2 cellular contexts compared by ENCODE assay signal in the genomic region with DNA sequence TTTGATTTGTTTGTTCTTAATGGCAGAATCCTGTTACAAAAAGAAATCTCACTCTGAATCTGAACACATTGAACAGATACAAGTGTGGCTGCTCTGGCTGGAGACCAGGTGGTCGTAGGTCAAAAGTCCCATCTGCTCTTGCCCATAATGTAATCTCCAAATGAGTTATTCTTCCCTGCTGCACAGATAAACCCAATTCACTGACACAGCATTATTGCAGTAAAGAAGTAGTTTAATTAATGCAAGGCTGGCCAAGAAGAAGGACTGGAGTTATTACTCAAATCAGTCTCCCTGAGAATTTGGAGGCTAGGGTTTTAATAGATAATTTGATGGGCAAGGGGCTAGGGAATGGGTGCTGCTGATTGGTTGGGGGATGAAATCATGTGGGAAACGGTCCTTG.
A peak's percentile ranks its signal among the peaks of the same experiment; 100 is the strongest.
TF ChIP-seq lines count a peak whose summit lies in the region.

No MANE protein-coding gene starts in this region.

TF ChIP-seq in HepG2, 621 proteins besides CTCF, POLR2A, EP300 and RAD21 (continues in another document):
- TF ChIP-seq CBX1 (IDR thresholded peaks at IDR 0.05; ENCODE audit: low read depth): no peak
- TF ChIP-seq ZNF766 (CRISPR knock-in tag; IDR thresholded peaks at IDR 0.05; ENCODE audit: borderline replicate concordance): no peak
- no peak for TF ChIP-seq ERF (CRISPR knock-in tag; IDR thresholded peaks at IDR 0.05)
- no peak for TF ChIP-seq GLI4 (CRISPR knock-in tag; IDR thresholded peaks at IDR 0.05; ENCODE audit: borderline replicate concordance)
- no peak for TF ChIP-seq ZNF160 (CRISPR knock-in tag; IDR thresholded peaks at IDR 0.05)
- TF ChIP-seq, protein P1, sequence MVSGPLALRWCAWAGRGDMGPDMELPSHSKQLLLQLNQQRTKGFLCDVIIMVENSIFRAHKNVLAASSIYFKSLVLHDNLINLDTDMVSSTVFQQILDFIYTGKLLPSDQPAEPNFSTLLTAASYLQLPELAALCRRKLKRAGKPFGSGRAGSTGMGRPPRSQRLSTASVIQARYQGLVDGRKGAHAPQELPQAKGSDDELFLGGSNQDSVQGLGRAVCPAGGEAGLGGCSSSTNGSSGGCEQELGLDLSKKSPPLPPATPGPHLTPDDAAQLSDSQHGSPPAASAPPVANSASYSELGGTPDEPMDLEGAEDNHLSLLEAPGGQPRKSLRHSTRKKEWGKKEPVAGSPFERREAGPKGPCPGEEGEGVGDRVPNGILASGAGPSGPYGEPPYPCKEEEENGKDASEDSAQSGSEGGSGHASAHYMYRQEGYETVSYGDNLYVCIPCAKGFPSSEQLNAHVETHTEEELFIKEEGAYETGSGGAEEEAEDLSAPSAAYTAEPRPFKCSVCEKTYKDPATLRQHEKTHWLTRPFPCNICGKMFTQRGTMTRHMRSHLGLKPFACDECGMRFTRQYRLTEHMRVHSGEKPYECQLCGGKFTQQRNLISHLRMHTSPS (CRISPR knock-in tag; IDR thresholded peaks at IDR 0.05; ENCODE audit: low read depth): no peak
- TF ChIP-seq ZNF263 (CRISPR knock-in tag; IDR thresholded peaks at IDR 0.05): no peak
- TF ChIP-seq MAFF (IDR thresholded peaks at IDR 0.05; ENCODE audit: low read depth, low read length): peak; percentile 50
- TF ChIP-seq FLYWCH1 (CRISPR knock-in tag; IDR thresholded peaks at IDR 0.05): no peak
- no peak for TF ChIP-seq ZNF382 (CRISPR knock-in tag; IDR thresholded peaks at IDR 0.05; ENCODE audit: borderline replicate concordance)
- peak; percentile 64 to 68 for TF ChIP-seq MAFK (conservative IDR thresholded peaks at IDR 0.05 in 1 of 2, IDR thresholded peaks at IDR 0.05 in 1 of 2; ENCODE audit: low read length in 2 of 2)
- no peak for TF ChIP-seq ZNF547 (CRISPR knock-in tag; IDR thresholded peaks at IDR 0.05)
- TF ChIP-seq, protein P2, sequence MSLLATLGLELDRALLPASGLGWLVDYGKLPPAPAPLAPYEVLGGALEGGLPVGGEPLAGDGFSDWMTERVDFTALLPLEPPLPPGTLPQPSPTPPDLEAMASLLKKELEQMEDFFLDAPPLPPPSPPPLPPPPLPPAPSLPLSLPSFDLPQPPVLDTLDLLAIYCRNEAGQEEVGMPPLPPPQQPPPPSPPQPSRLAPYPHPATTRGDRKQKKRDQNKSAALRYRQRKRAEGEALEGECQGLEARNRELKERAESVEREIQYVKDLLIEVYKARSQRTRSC (CRISPR knock-in tag; IDR thresholded peaks at IDR 0.05; ENCODE audit: low read depth): no peak
- TF ChIP-seq, protein P3, sequence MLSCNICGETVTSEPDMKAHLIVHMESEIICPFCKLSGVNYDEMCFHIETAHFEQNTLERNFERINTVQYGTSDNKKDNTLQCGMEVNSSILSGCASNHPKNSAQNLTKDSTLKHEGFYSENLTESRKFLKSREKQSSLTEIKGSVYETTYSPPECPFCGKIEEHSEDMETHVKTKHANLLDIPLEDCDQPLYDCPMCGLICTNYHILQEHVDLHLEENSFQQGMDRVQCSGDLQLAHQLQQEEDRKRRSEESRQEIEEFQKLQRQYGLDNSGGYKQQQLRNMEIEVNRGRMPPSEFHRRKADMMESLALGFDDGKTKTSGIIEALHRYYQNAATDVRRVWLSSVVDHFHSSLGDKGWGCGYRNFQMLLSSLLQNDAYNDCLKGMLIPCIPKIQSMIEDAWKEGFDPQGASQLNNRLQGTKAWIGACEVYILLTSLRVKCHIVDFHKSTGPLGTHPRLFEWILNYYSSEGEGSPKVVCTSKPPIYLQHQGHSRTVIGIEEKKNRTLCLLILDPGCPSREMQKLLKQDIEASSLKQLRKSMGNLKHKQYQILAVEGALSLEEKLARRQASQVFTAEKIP (CRISPR knock-in tag; IDR thresholded peaks at IDR 0.05; ENCODE audit: borderline replicate concordance): no peak
- TF ChIP-seq ZKSCAN8 (CRISPR knock-in tag; IDR thresholded peaks at IDR 0.05; ENCODE audit: borderline replicate concordance): no peak

TF ChIP-seq in IMR-90, 13 proteins besides CTCF, POLR2A, EP300 and RAD21:
- peak; percentile 62 for TF ChIP-seq MAFK (IDR thresholded peaks at IDR 0.05; ENCODE audit: low read depth, low read length)
- TF ChIP-seq, protein P4, sequence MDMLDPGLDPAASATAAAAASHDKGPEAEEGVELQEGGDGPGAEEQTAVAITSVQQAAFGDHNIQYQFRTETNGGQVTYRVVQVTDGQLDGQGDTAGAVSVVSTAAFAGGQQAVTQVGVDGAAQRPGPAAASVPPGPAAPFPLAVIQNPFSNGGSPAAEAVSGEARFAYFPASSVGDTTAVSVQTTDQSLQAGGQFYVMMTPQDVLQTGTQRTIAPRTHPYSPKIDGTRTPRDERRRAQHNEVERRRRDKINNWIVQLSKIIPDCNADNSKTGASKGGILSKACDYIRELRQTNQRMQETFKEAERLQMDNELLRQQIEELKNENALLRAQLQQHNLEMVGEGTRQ (IDR thresholded peaks at IDR 0.05; ENCODE audit: low read depth, low read length): no peak
TF ChIP-seq in IMR-90: peak in this region for 1.
